ENCODE assay signal across 23 cellular contexts in the genomic region with DNA sequence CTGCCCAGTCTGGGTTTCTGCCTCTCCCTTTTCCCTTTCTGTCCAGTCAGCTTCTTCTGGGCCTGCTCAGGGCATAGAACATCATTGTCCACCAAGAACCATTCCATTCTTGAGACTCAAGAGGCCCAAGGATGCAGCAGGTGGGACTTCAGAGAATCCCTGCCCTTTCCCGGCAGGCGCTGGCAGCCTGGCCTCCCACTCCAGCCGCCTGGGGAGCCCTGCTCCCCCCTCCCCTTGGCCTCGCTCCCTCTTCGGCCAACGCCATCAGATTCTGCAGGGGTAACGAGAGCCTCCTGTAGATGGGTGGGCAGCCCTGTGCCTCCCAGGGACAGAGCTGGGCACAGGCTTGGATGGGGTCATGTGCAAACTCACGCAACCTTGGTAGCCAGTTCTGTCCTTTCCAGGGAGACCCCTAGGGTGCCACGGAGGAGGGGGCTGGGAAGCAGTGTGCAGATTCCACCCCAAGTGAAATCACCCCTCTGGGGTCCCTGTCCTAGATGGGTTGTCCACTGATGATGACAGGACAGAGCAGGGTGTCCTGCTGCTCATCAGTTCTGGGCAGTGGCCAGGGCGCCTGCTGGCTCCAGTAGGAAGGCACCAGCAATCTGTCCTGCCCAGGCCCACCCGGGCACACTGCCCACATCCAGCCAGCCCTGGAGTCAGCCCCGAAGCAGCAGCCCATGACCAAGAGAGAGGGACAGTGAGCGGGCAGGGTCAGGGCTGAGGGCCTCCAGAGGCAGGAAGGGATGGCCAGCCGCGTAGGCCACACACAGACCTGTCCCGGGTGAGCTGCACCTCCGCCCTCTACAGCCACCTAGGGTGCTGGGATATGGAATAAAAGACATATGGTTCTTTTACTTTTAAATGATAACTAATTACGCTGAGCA. TPM values are rescaled to one million over a fixed set of nuclear protein-coding genes. Genes with fewer than 3 reads are reported as not detected.
A peak's percentile ranks its signal among the peaks of the same experiment; 100 is the strongest.
DNase-seq lines count a peak whose midpoint lies in the region; ATAC-seq and TF ChIP-seq lines count a peak whose summit lies in the region.
"Had no signal": no experiment of that assay in that cellular context is flagged by ENCODE, and none has a peak within 500 bp of the region (broad histone marks: within the 10 kb centered on the region; RNA-seq: fewer than 3 reads in every experiment).

No MANE protein-coding gene starts in this region.

- H3K36me3 ChIP-seq in left lung, result no peaks in the 10 kb centered on the region
- no peaks in the 10 kb centered on the region for H3K36me3 ChIP-seq in stomach
- H3K36me3 ChIP-seq: brain microvascular endothelial cell, HAP-1, neutrophil, upper lobe of left lung had no signal

- 77 to 89% (median 80%) methylated on average over 15 to 18 of the region's 18 CpGs for WGBS in stomach, 5 donors

- H3K36me3 Mint-ChIP-seq in stimulated activated naive B cell treated with anti-CD40 and anti-IgM and Interleukin-4, amounts not matched to agents 10 μg/mL and 1 μg/mL and 100 μg/mL, for 72 hours, result no peaks in the 10 kb centered on the region
- H3K36me3 Mint-ChIP-seq in activated naive CD4-positive, alpha-beta T cell treated with anti-CD3 and anti-CD28 coated beads, Interleukin-2, amount 10 ng/mL, durations not matched to agents 7 days and 5 days, result no peaks in the 10 kb centered on the region
- H3K36me3 Mint-ChIP-seq: activated naive CD8-positive, alpha-beta T cell treated with anti-CD3 and anti-CD28 coated beads for 36 hours had no signal

- H3K9me3 Mint-ChIP-seq in stimulated activated naive B cell treated with anti-CD40 and anti-IgM and Interleukin-4, amounts not matched to agents 10 μg/mL and 1 μg/mL and 100 μg/mL, for 72 hours, result no peaks in the 10 kb centered on the region
- no peaks in the 10 kb centered on the region for H3K9me3 Mint-ChIP-seq in activated naive CD4-positive, alpha-beta T cell treated with anti-CD3 and anti-CD28 coated beads, Interleukin-2, amount 10 ng/mL, durations not matched to agents 7 days and 5 days
- H3K9me3 Mint-ChIP-seq: activated naive CD8-positive, alpha-beta T cell treated with anti-CD3 and anti-CD28 coated beads for 36 hours; stimulated activated naive CD8-positive, alpha-beta T cell treated with anti-CD3 and anti-CD28 coated beads, Interleukin-15, Interleukin-2, amounts not matched to agents 100 ng/mL and 50 ng/mL, for 24 hours had no signal

- CTCF ChIA-PET in activated naive CD4-positive, alpha-beta T cell treated with anti-CD3 and anti-CD28 coated beads, Interleukin-2, amount 10 ng/mL, durations not matched to agents 7 days and 5 days (lab: Charles Lee), result interaction anchor here (1.7 kb wide), 1 partner anchor 14 kb away, joined by 8 read pairs; no protein-coding TSS in a partner anchor

- H3K4me3 ChIP-seq in left lung, result no peak overlapping the region
- H3K4me3 ChIP-seq in stomach, result no peak overlapping the region
- H3K4me3 ChIP-seq: HAP-1, upper lobe of left lung had no signal

- H3K4me1 ChIP-seq in left lung, result no peaks in the 10 kb centered on the region
- H3K4me1 ChIP-seq in stomach, result no peaks in the 10 kb centered on the region
- H3K4me1 ChIP-seq: HAP-1, upper lobe of left lung had no signal

- TF ChIP-seq EP300 in stomach (IDR thresholded peaks at IDR 0.05), result no peak

- TF ChIP-seq POLR2A in stomach (IDR thresholded peaks at IDR 0.05), result no peak

- H3K27me3 ChIP-seq in left lung (peaks cover 0 to 33% of the 10 kb centered on the region in 2 donors), stomach (peaks cover 0 to 58% (median 0%) of the 10 kb centered on the region in 3 donors)
- H3K27me3 ChIP-seq: upper lobe of left lung had no signal

- no peak overlapping the region for H3K4me3 Mint-ChIP-seq in stimulated activated naive B cell treated with anti-CD40 and anti-IgM and Interleukin-4, amounts not matched to agents 10 μg/mL and 1 μg/mL and 100 μg/mL, for 72 hours
- H3K4me3 Mint-ChIP-seq in activated naive CD4-positive, alpha-beta T cell treated with anti-CD3 and anti-CD28 coated beads, Interleukin-2, amount 10 ng/mL, durations not matched to agents 7 days and 5 days, result no peak overlapping the region
- H3K4me3 Mint-ChIP-seq: activated naive CD8-positive, alpha-beta T cell treated with anti-CD3 and anti-CD28 coated beads for 36 hours; B cell; stimulated activated naive CD8-positive, alpha-beta T cell treated with anti-CD3 and anti-CD28 coated beads, Interleukin-15, Interleukin-2, amounts not matched to agents 100 ng/mL and 50 ng/mL, for 24 hours had no signal

- peak; percentile 13 for DNase-seq in activated CD8-positive, alpha-beta memory T cell treated with anti-CD3 and anti-CD28 coated beads, Interleukin-2, amount 50 U/mL, for 4 hours
- no peak for DNase-seq in activated CD8-positive, alpha-beta memory T cell treated with anti-CD3 and anti-CD28 coated beads for 24 hours
- DNase-seq in caudate nucleus (lab: John Stamatoyannopoulos, UW), result peak in 2 of 61 donors; percentile 70 to 77
- DNase-seq in left lung, result peak; percentile 19 to 54
- no peak for DNase-seq in stimulated activated naive B cell treated with anti-CD40 and anti-IgM and Interleukin-4, amounts not matched to agents 10 μg/mL and 1 μg/mL and 100 μg/mL, for 72 hours
- DNase-seq in activated naive CD4-positive, alpha-beta T cell treated with anti-CD3 and anti-CD28 coated beads, Interleukin-2, amount 10 ng/mL, durations not matched to agents 7 days and 5 days, result no peak
- DNase-seq in NOMO-1 treated with dmso at 0.1 percent for 144 hours (lab: John Stamatoyannopoulos, UW; ENCODE audit: unreplicated experiment), result no peak
- DNase-seq in stomach, result no peak
- DNase-seq: activated CD4-positive, alpha-beta T cell treated with anti-CD3 and anti-CD28 coated beads for 4 hours; activated naive CD8-positive, alpha-beta T cell treated with anti-CD3 and anti-CD28 coated beads for 36 hours; brain microvascular endothelial cell; DMS53; GF-D8; KG1; NCI-H187 treated with DMSO at 0.1 percent for 48 hours; OCI-M1; stimulated activated CD4-positive, alpha-beta T cell treated with anti-CD3 and anti-CD28 coated beads, Interleukin-4, amount 100 ng/mL, for 4 hours had no signal

- peaks cover 5 to 15% of the 10 kb centered on the region in 2 donors for H3K27me3 Mint-ChIP-seq in stimulated activated naive B cell treated with anti-CD40 and anti-IgM and Interleukin-4, amounts not matched to agents 10 μg/mL and 1 μg/mL and 100 μg/mL, for 72 hours
- peaks cover 46% of the 10 kb centered on the region for H3K27me3 Mint-ChIP-seq in activated naive CD4-positive, alpha-beta T cell treated with anti-CD3 and anti-CD28 coated beads, Interleukin-2, amount 10 ng/mL, durations not matched to agents 7 days and 5 days
- H3K27me3 Mint-ChIP-seq: activated naive CD8-positive, alpha-beta T cell treated with anti-CD3 and anti-CD28 coated beads for 36 hours; stimulated activated naive CD8-positive, alpha-beta T cell treated with anti-CD3 and anti-CD28 coated beads, Interleukin-15, Interleukin-2, amounts not matched to agents 100 ng/mL and 50 ng/mL, for 24 hours had no signal

- intact Hi-C loops in left lung (cut with DNase I) (no loop called here), stomach (cut with DNase I; ENCODE audit: low total_unique reads) (no loop called here)

- H3K4me1 Mint-ChIP-seq in stimulated activated naive B cell treated with anti-CD40 and anti-IgM and Interleukin-4, amounts not matched to agents 10 μg/mL and 1 μg/mL and 100 μg/mL, for 72 hours, result peaks cover 2 to 5% of the 10 kb centered on the region in 2 donors
- H3K4me1 Mint-ChIP-seq in activated naive CD4-positive, alpha-beta T cell treated with anti-CD3 and anti-CD28 coated beads, Interleukin-2, amount 10 ng/mL, durations not matched to agents 7 days and 5 days, result no peaks in the 10 kb centered on the region
- H3K4me1 Mint-ChIP-seq: B cell had no signal

- peak overlapping the region; percentile 49 for H3K27ac Mint-ChIP-seq in stimulated activated naive B cell treated with anti-CD40 and anti-IgM and Interleukin-4, amounts not matched to agents 10 μg/mL and 1 μg/mL and 100 μg/mL, for 72 hours
- H3K27ac Mint-ChIP-seq in activated naive CD4-positive, alpha-beta T cell treated with anti-CD3 and anti-CD28 coated beads, Interleukin-2, amount 10 ng/mL, durations not matched to agents 7 days and 5 days, result no peak overlapping the region
- H3K27ac Mint-ChIP-seq: activated naive CD8-positive, alpha-beta T cell treated with anti-CD3 and anti-CD28 coated beads for 36 hours; B cell; stimulated activated naive CD8-positive, alpha-beta T cell treated with anti-CD3 and anti-CD28 coated beads, Interleukin-15, Interleukin-2, amounts not matched to agents 100 ng/mL and 50 ng/mL, for 24 hours had no signal

- TF ChIP-seq CTCF in left lung (IDR thresholded peaks at IDR 0.05), result no peak
- TF ChIP-seq CTCF in stomach (IDR thresholded peaks at IDR 0.05), result no peak

- no peak for ATAC-seq in left lung
- ATAC-seq in stimulated activated naive B cell treated with anti-CD40 and anti-IgM and Interleukin-4, amounts not matched to agents 10 μg/mL and 1 μg/mL and 100 μg/mL, for 72 hours (replicated peaks), result no peak
- ATAC-seq: left lobe of liver had no signal

- H3K9me3 ChIP-seq in left lung (no peaks in the 10 kb centered on the region), stomach (no peaks in the 10 kb centered on the region)
- H3K9me3 ChIP-seq: HAP-1, neutrophil, upper lobe of left lung had no signal

- H3K27ac ChIP-seq in caudate nucleus (ENCODE audit: low read depth, low read length) (peak overlapping the region; percentile 70), left lung (no peak overlapping the region), stomach (no peak overlapping the region)
- H3K27ac ChIP-seq: brain microvascular endothelial cell, neutrophil, upper lobe of left lung had no signal

RNA-seq across cellular contexts. Expression of a gene that starts 47.7 kb away (rescaled TPM):
- total RNA-seq in left lung (1 to 10 TPM; 2.0 to 3.1 TPM), stomach (1 to 10 TPM in 1 of 5 donors, under 1 TPM in 2, not detected in 2; 0.55 to 2.9 (median 0.87) TPM)
- under 1 TPM; 0.46 to 0.70 (median 0.68) TPM for polyA plus RNA-seq in stomach

Comparison
In these comparisons a context has a peak if more than half of its experiments do, and no peak if none do; other contexts are left out.
1. DNase-seq: peak in activated CD8-positive, alpha-beta memory T cell treated with anti-CD3 and anti-CD28 coated beads, Interleukin-2, amount 50 U/mL, for 4 hours (single experiment) and left lung (2 of 2); none in activated CD8-positive, alpha-beta memory T cell treated with anti-CD3 and anti-CD28 coated beads for 24 hours (single experiment), stimulated activated naive B cell treated with anti-CD40 and anti-IgM and Interleukin-4, amounts not matched to agents 10 μg/mL and 1 μg/mL and 100 μg/mL, for 72 hours (single experiment), activated naive CD4-positive, alpha-beta T cell treated with anti-CD3 and anti-CD28 coated beads, Interleukin-2, amount 10 ng/mL, durations not matched to agents 7 days and 5 days (single experiment), NOMO-1 treated with dmso at 0.1 percent for 144 hours (single experiment) and stomach (single experiment).